Comparison of ENCODE assay signal across 2 cellular contexts in genomic region chr1:5744911-5745431, GRCh38.
TF ChIP-seq lines count a peak whose summit lies in the region.

No MANE protein-coding gene starts in this region.

TF ChIP-seq in SK-N-SH, 30 proteins besides CTCF, POLR2A, EP300 and RAD21 (continued from another document):
- TF ChIP-seq PBX3 (IDR thresholded peaks at IDR 0.05), result no peak
- TF ChIP-seq, protein P1, sequence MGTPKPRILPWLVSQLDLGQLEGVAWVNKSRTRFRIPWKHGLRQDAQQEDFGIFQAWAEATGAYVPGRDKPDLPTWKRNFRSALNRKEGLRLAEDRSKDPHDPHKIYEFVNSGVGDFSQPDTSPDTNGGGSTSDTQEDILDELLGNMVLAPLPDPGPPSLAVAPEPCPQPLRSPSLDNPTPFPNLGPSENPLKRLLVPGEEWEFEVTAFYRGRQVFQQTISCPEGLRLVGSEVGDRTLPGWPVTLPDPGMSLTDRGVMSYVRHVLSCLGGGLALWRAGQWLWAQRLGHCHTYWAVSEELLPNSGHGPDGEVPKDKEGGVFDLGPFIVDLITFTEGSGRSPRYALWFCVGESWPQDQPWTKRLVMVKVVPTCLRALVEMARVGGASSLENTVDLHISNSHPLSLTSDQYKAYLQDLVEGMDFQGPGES (IDR thresholded peaks at IDR 0.05; ENCODE audit: low read depth, low read length), result no peak
- no peak for TF ChIP-seq FOXM1 (IDR thresholded peaks at IDR 0.05; ENCODE audit: low read depth)
- TF ChIP-seq CHD2 (IDR thresholded peaks at IDR 0.05; ENCODE audit: low read length, partially characterized antibody), result no peak
- TF ChIP-seq TCF12 (IDR thresholded peaks at IDR 0.05), result no peak
- no peak for TF ChIP-seq USF1 (IDR thresholded peaks at IDR 0.05; ENCODE audit: borderline replicate concordance, low read depth)
- TF ChIP-seq YY1 (IDR thresholded peaks at IDR 0.05; ENCODE audit: low read depth), result no peak
- no peak for TF ChIP-seq RFX5 (IDR thresholded peaks at IDR 0.05; ENCODE audit: low read length)
- TF ChIP-seq SIN3A (IDR thresholded peaks at IDR 0.05; ENCODE audit: borderline replicate concordance, low read depth, low read length), result no peak
- TF ChIP-seq ELF1 (IDR thresholded peaks at IDR 0.05), result no peak
- TF ChIP-seq GABPA (IDR thresholded peaks at IDR 0.05; ENCODE audit: low read depth), result no peak
- TF ChIP-seq MAX (IDR thresholded peaks at IDR 0.05; ENCODE audit: low read depth), result no peak
- no peak for TF ChIP-seq RXRA (IDR thresholded peaks at IDR 0.05; ENCODE audit: borderline replicate concordance, low read depth)

TF ChIP-seq in SK-N-SH treated with all-trans-retinoic acid at 6 μM for 48 hours, 23 proteins besides CTCF, POLR2A, EP300 and RAD21 (continued from another document):
- TF ChIP-seq, protein P2, sequence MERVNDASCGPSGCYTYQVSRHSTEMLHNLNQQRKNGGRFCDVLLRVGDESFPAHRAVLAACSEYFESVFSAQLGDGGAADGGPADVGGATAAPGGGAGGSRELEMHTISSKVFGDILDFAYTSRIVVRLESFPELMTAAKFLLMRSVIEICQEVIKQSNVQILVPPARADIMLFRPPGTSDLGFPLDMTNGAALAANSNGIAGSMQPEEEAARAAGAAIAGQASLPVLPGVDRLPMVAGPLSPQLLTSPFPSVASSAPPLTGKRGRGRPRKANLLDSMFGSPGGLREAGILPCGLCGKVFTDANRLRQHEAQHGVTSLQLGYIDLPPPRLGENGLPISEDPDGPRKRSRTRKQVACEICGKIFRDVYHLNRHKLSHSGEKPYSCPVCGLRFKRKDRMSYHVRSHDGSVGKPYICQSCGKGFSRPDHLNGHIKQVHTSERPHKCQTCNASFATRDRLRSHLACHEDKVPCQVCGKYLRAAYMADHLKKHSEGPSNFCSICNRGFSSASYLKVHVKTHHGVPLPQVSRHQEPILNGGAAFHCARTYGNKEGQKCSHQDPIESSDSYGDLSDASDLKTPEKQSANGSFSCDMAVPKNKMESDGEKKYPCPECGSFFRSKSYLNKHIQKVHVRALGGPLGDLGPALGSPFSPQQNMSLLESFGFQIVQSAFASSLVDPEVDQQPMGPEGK (CRISPR knock-in tag; IDR thresholded peaks at IDR 0.05; ENCODE audit: borderline replicate concordance), result no peak
- TF ChIP-seq OSR1 (CRISPR knock-in tag; IDR thresholded peaks at IDR 0.05), result no peak
- no peak for TF ChIP-seq ZFP30 (CRISPR knock-in tag; IDR thresholded peaks at IDR 0.05)
- TF ChIP-seq CSDC2 (CRISPR knock-in tag; IDR thresholded peaks at IDR 0.05), result no peak
- TF ChIP-seq ZNF70 (CRISPR knock-in tag; IDR thresholded peaks at IDR 0.05), result no peak
- no peak for TF ChIP-seq ZFP3 (CRISPR knock-in tag; IDR thresholded peaks at IDR 0.05)
- no peak for TF ChIP-seq TSHZ2 (CRISPR knock-in tag; IDR thresholded peaks at IDR 0.05)
- no peak for TF ChIP-seq ZNF565 (CRISPR knock-in tag; conservative IDR thresholded peaks at IDR 0.05; ENCODE audit: low read depth)
- TF ChIP-seq, protein P3, sequence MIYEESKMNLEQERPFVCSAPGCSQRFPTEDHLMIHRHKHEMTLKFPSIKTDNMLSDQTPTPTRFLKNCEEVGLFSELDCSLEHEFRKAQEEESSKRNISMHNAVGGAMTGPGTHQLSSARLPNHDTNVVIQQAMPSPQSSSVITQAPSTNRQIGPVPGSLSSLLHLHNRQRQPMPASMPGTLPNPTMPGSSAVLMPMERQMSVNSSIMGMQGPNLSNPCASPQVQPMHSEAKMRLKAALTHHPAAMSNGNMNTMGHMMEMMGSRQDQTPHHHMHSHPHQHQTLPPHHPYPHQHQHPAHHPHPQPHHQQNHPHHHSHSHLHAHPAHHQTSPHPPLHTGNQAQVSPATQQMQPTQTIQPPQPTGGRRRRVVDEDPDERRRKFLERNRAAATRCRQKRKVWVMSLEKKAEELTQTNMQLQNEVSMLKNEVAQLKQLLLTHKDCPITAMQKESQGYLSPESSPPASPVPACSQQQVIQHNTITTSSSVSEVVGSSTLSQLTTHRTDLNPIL (CRISPR knock-in tag; IDR thresholded peaks at IDR 0.05; ENCODE audit: low read depth), result no peak
- TF ChIP-seq GLIS3 (CRISPR knock-in tag; IDR thresholded peaks at IDR 0.05), result no peak
- TF ChIP-seq ISL1 (CRISPR knock-in tag; IDR thresholded peaks at IDR 0.05), result no peak
- TF ChIP-seq PPARA (CRISPR knock-in tag; IDR thresholded peaks at IDR 0.05; ENCODE audit: borderline replicate concordance), result no peak
